8 cellular contexts compared by ENCODE assay signal in the genomic region with DNA sequence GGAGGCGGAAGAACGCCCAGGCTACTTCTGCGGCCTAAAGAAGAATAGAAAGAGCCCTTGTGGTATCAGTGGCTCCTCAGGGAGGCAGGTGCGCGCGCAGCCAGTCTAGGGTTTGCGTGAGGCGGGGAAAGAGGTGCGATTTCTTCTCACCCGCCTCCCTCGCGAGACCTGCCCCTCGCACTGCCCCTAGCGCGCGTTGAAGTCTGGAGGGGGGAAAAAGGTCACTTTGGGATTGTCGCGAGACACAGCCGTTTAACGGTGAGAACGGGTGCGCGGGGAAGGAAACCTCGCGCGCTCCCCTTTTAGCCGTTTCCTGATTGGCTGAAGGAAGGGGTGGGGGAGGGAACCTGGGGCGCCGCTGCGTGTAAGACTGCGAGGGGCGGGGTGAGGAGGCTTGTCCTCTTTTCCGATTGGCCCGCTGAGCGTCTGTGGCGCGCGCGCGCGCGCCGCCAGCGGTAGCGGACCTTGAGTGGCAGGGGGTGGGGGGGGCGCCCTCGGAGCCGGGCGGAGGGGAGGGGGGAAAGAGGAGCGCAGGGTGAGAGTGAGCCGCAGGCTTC. TPM values are rescaled to one million over a fixed set of nuclear protein-coding genes. Genes with fewer than 3 reads are reported as not detected.
A peak's percentile ranks its signal among the peaks of the same experiment; 100 is the strongest.
DNase-seq lines count a peak whose midpoint lies in the region; ATAC-seq and TF ChIP-seq lines count a peak whose summit lies in the region.

Gene ZFP91 (plus strand): TSS at position 429 of the 557 bp plus-strand sequence. CDS start 219 bp downstream, outside the sequence.

- H3K27me3 ChIP-seq in GM06990 (replicated peaks; ENCODE audit: control insufficient read depth, insufficient read depth, low read length) (no peaks in the 10 kb centered on the region), SU-DHL-6 (ENCODE audit: low read length) (no peaks in the 10 kb centered on the region)

- H3K27ac ChIP-seq in SU-DHL-6 (ENCODE audit: low read depth, low read length) = peak within 1 kb of the TSS; percentile 97
- H3K27ac ChIP-seq in temporal lobe (ENCODE audit: low read depth, low read length) = peak within 1 kb of the TSS; percentile 99

- H3K9me3 Mint-ChIP-seq in activated naive CD8-positive, alpha-beta T cell treated with anti-CD3 and anti-CD28 coated beads for 36 hours = no peaks in the 10 kb centered on the region
- H3K9me3 Mint-ChIP-seq in glutamatergic neuron (ENCODE audit: unreplicated experiment) = peaks cover 20% of the 10 kb centered on the region

- H3K27me3 Mint-ChIP-seq in activated naive CD8-positive, alpha-beta T cell treated with anti-CD3 and anti-CD28 coated beads for 36 hours = peaks cover 6% of the 10 kb centered on the region
- H3K27me3 Mint-ChIP-seq in glutamatergic neuron (ENCODE audit: unreplicated experiment) = peaks cover 23% of the 10 kb centered on the region

- peak within 1 kb of the TSS; percentile 97 for H3K4me2 ChIP-seq in SU-DHL-6 (ENCODE audit: low read depth, low read length, poor library complexity, severe bottlenecking)

- peak within 1 kb of the TSS; percentile 97 for H3K9ac ChIP-seq in SU-DHL-6 (ENCODE audit: low read length)

- no peak within 1 kb of the TSS for H2AFZ ChIP-seq in SU-DHL-6 (ENCODE audit: low read depth, low read length, severe bottlenecking)

- peak; percentile 36 for ATAC-seq in HG02623 (IDR thresholded peaks at IDR 0.05; ENCODE audit: unreplicated experiment)
- peak; percentile 82 for ATAC-seq in omental fat pad (ENCODE audit: low FRiP score)

- no peaks in the 10 kb centered on the region for H3K9me3 ChIP-seq in SU-DHL-6 (ENCODE audit: insufficient read depth, low read length)

- H3K27ac Mint-ChIP-seq in activated naive CD8-positive, alpha-beta T cell treated with anti-CD3 and anti-CD28 coated beads for 36 hours = peak within 1 kb of the TSS; percentile 100
- H3K27ac Mint-ChIP-seq in glutamatergic neuron (ENCODE audit: unreplicated experiment) = peak within 1 kb of the TSS; percentile 100

- DNase-seq in GM06990 (ENCODE audit: extremely low read depth, insufficient read length) (peak; percentile 99), NCI-H1417 (lab: John Stamatoyannopoulos, UW) (peak; percentile 97 to 99 (median 99)), glutamatergic neuron (peak; percentile 96), omental fat pad (ENCODE audit: low spot score) (peak; percentile 92)
- peak; percentile 91 for DNase-seq in activated naive CD8-positive, alpha-beta T cell treated with anti-CD3 and anti-CD28 coated beads for 36 hours

- H3F3A ChIP-seq in SU-DHL-6 (ENCODE audit: insufficient read depth) = peaks cover 23% of the 10 kb centered on the region

- H3K4me1 Mint-ChIP-seq in activated naive CD8-positive, alpha-beta T cell treated with anti-CD3 and anti-CD28 coated beads for 36 hours = peaks cover 44% of the 10 kb centered on the region
- peaks cover 13% of the 10 kb centered on the region for H3K4me1 Mint-ChIP-seq in glutamatergic neuron (ENCODE audit: low read depth, unreplicated experiment)

- TF ChIP-seq CTCF in GM06990 (IDR thresholded peaks at IDR 0.05; ENCODE audit: insufficient read depth, low read length, poor library complexity, severe bottlenecking) (no peak), SU-DHL-6 (IDR thresholded peaks at IDR 0.05; ENCODE audit: insufficient read depth, low read length, poor library complexity, severe bottlenecking) (no peak), glutamatergic neuron (IDR thresholded peaks at IDR 0.05; ENCODE audit: partially characterized antibody, unreplicated experiment) (no peak), omental fat pad (IDR thresholded peaks at IDR 0.05) (no peak)

- H3K36me3 ChIP-seq in GM06990 (ENCODE audit: control insufficient read depth, insufficient read depth, low read length) = no peaks in the 10 kb centered on the region
- peaks cover 15% of the 10 kb centered on the region for H3K36me3 ChIP-seq in SU-DHL-6 (ENCODE audit: low read length)

- peaks cover 15% of the 10 kb centered on the region for H4K20me1 ChIP-seq in SU-DHL-6 (ENCODE audit: low read depth, low read length)

- peaks cover 74% of the 10 kb centered on the region for H3K79me2 ChIP-seq in SU-DHL-6 (ENCODE audit: insufficient read depth, low read length)

- peak within 1 kb of the TSS; percentile 96 for H3K4me3 ChIP-seq in GM06990 (replicated peaks; ENCODE audit: low read depth, low read length)
- peak within 1 kb of the TSS; percentile 89 for H3K4me3 ChIP-seq in SU-DHL-6 (ENCODE audit: insufficient read depth, low read length, poor library complexity, severe bottlenecking)

- peaks cover 39% of the 10 kb centered on the region for H3K36me3 Mint-ChIP-seq in activated naive CD8-positive, alpha-beta T cell treated with anti-CD3 and anti-CD28 coated beads for 36 hours
- H3K36me3 Mint-ChIP-seq in glutamatergic neuron (ENCODE audit: unreplicated experiment) = no peaks in the 10 kb centered on the region

- H3K4me3 Mint-ChIP-seq in activated naive CD8-positive, alpha-beta T cell treated with anti-CD3 and anti-CD28 coated beads for 36 hours = peak within 1 kb of the TSS; percentile 90
- H3K4me3 Mint-ChIP-seq in glutamatergic neuron (ENCODE audit: unreplicated experiment) = peak within 1 kb of the TSS; percentile 99

- no peaks in the 10 kb centered on the region for H3K9me2 ChIP-seq in SU-DHL-6 (replicated peaks; ENCODE audit: insufficient read depth, low read length)

RNA-seq across cellular contexts. Expression of gene ZFP91, which starts in this region (rescaled TPM):
- total RNA-seq in activated naive CD8-positive, alpha-beta T cell treated with anti-CD3 and anti-CD28 coated beads for 36 hours = 10 to 100 TPM; 52.8 to 54.9 TPM
- 44.3 TPM for total RNA-seq in glutamatergic neuron (ENCODE audit: unreplicated experiment)
- total RNA-seq in omental fat pad = 10 to 100 TPM; 40.9 to 49.8 (median 46.6) TPM
- total RNA-seq in temporal lobe = 39.3 TPM

Comparison
In these comparisons a context has a peak if more than half of its experiments do, and no peak if none do; other contexts are left out.
1. Peak in every context shown above with its lines: DNase-seq, ATAC-seq, H3K4me3 ChIP-seq and H3K27ac ChIP-seq.